Comparison of ENCODE assay signal across 6 cellular contexts in the genomic region with DNA sequence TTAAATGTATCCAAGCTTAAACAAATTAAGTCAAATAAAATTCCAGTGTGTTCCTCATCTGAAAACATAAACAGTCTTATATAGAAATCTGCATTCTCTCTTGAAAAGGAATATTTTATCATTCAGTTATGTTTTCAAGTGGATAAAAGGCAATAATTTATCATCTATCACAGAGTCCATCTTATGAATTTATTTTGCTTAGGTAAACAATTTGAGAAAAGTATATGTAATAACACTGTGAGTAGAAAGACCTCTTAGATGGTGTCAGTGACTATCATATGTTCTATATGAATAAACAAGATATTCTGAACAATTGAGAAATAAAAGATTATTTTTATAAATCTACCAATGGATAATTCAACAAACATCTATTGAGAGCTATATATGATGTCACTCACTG.
"Had no signal": no experiment of that assay in that cellular context is flagged by ENCODE, and none has a peak within 500 bp of the region (broad histone marks: within the 10 kb centered on the region; RNA-seq: fewer than 3 reads in every experiment).

No MANE protein-coding gene starts in this region.

- H3K9ac ChIP-seq: KMS-11 had no signal

- DNase-seq: IMR-90, KBM-7, KG1 had no signal

- H3K27ac ChIP-seq: HL-60, KMS-11 had no signal

- H3K4me2 ChIP-seq: KMS-11 had no signal

- FAIRE-seq: HTR-8/SVneo had no signal
